9 cellular contexts compared by ENCODE assay signal in genomic region chr11:75873417-75874148, GRCh38. TPM values are rescaled to one million over a fixed set of nuclear protein-coding genes. Genes with fewer than 3 reads are reported as not detected.
DNase-seq lines count a peak whose midpoint lies in the region; ATAC-seq and TF ChIP-seq lines count a peak whose summit lies in the region.
"Had no signal": no experiment of that assay in that cellular context is flagged by ENCODE, and none has a peak within 500 bp of the region (broad histone marks: within the 10 kb centered on the region; RNA-seq: fewer than 3 reads in every experiment).

No MANE protein-coding gene starts in this region.

- TF ChIP-seq CTCF in OCI-LY3 (IDR thresholded peaks at IDR 0.05; ENCODE audit: low read depth, low read length), result no peak
- no peak for TF ChIP-seq CTCF in HFFc6 (IDR thresholded peaks at IDR 0.05)
- TF ChIP-seq CTCF in mammary epithelial cell (conservative IDR thresholded peaks at IDR 0.05 in 1 of 2, IDR thresholded peaks at IDR 0.05 in 1 of 2; ENCODE audit: extremely low read depth in 1 of 2, insufficient read depth in 1 of 2, low read depth in 1 of 2, low read length in 2 of 2), result no peak

- H3K27me3 ChIP-seq in OCI-LY3 (ENCODE audit: low read depth, low read length) (no peaks in the 10 kb centered on the region), mammary epithelial cell (ENCODE audit: insufficient read depth, low read length) (no peaks in the 10 kb centered on the region)

- H3K27ac ChIP-seq in OCI-LY3 (ENCODE audit: low read length) (peak overlapping the region; percentile 89), mammary epithelial cell (ENCODE audit: insufficient read depth, low read depth, low read length) (no peak overlapping the region)
- H3K27ac ChIP-seq: 22Rv1 had no signal

- peaks cover 53% of the 10 kb centered on the region for H3K79me2 ChIP-seq in OCI-LY3 (ENCODE audit: low read length)
- H3K79me2 ChIP-seq in mammary epithelial cell (ENCODE audit: insufficient read depth, low read length), result no peaks in the 10 kb centered on the region

- peaks cover 47% of the 10 kb centered on the region for H4K20me1 ChIP-seq in OCI-LY3 (ENCODE audit: insufficient read depth, low read length)
- H4K20me1 ChIP-seq in mammary epithelial cell (ENCODE audit: insufficient read depth, low read length), result no peaks in the 10 kb centered on the region

- H2AFZ ChIP-seq in OCI-LY3 (ENCODE audit: low read depth, low read length), result no peak overlapping the region
- no peak overlapping the region for H2AFZ ChIP-seq in mammary epithelial cell (ENCODE audit: low read depth, low read length)

- no peaks in the 10 kb centered on the region for H3K36me3 Mint-ChIP-seq in HFFc6 (ENCODE audit: low read depth)

- H3K4me2 ChIP-seq in OCI-LY3 (ENCODE audit: low read length) (peak overlapping the region; percentile 97), mammary epithelial cell (ENCODE audit: insufficient read depth, low read depth, low read length) (no peak overlapping the region)

- H3K4me1 Mint-ChIP-seq in HFFc6 (ENCODE audit: low read depth), result no peaks in the 10 kb centered on the region

- H3K4me1 ChIP-seq in OCI-LY3 (ENCODE audit: low read length), result peaks cover 38% of the 10 kb centered on the region
- no peaks in the 10 kb centered on the region for H3K4me1 ChIP-seq in mammary epithelial cell (ENCODE audit: insufficient read depth, low read length)

- no peaks in the 10 kb centered on the region for H3K9me3 Mint-ChIP-seq in HFFc6

- H3K9ac ChIP-seq in OCI-LY3 (ENCODE audit: low read length), result peak overlapping the region; percentile 59
- no peak overlapping the region for H3K9ac ChIP-seq in mammary epithelial cell (ENCODE audit: insufficient read depth, low read length)

- H3K27ac Mint-ChIP-seq in HFFc6, result no peak overlapping the region

- H3K36me3 ChIP-seq in OCI-LY3 (replicated peaks; ENCODE audit: low read depth, low read length), result peaks cover 23% of the 10 kb centered on the region
- no peaks in the 10 kb centered on the region for H3K36me3 ChIP-seq in mammary epithelial cell (ENCODE audit: insufficient read depth, low read length)

- H3K4me3 ChIP-seq in OCI-LY3 (ENCODE audit: low read length) (peak overlapping the region; percentile 70), mammary epithelial cell (replicated peaks in 1 of 3; ENCODE audit: insufficient read depth in 1 of 3, low read depth in 2 of 3, low read length in 3 of 3) (no peak overlapping the region)

- CTCF ChIA-PET in mammary epithelial cell (lab: Charles Lee; ENCODE audit: low non-redundant PET), result no interaction called here

- H3K4me3 Mint-ChIP-seq in HFFc6, result no peak overlapping the region

- intact Hi-C loops in mammary epithelial cell (cut with micrococcal nuclease), result no loop called here

- in situ Hi-C loops in mammary epithelial cell (cut with MboI; ENCODE audit: low sequenced_read_pairs in 2 of 2), result loop anchor here in 1 of 2 donors (25.0 kb wide), 1 partner anchor 161 kb away; the partner anchor contains the start of gene MOGAT2

- H3K9me3 ChIP-seq in OCI-LY3 (ENCODE audit: insufficient read depth, low read length) (no peaks in the 10 kb centered on the region), mammary epithelial cell (replicated peaks; ENCODE audit: insufficient read depth, low read length) (no peaks in the 10 kb centered on the region)

- WGBS in mammary epithelial cell (ENCODE audit: low coverage, missing lambda C conversion rate), result 63% methylated on average over 8 of the region's 8 CpGs

- dilution Hi-C loops in mammary epithelial cell (cut with HindIII; ENCODE audit: low sequenced_read_pairs), result no loop called here

- DNase-seq in NCI-H146 (lab: John Stamatoyannopoulos, UW), result peak; percentile 7
- no peak for DNase-seq in NCI-H146 treated with DMSO at 0.1 percent for 48 hours (lab: John Stamatoyannopoulos, UW; ENCODE audit: unreplicated experiment)
- peak; percentile 33 for DNase-seq in renal cortical epithelial cell (ENCODE audit: low read depth)
- DNase-seq in HFFc6, result no peak
- no peak for DNase-seq in mammary epithelial cell
- DNase-seq in effector CD8-positive, alpha-beta T cell (lab: John Stamatoyannopoulos, UW), result no peak

- H3K27me3 Mint-ChIP-seq in HFFc6 (ENCODE audit: insufficient read depth), result peaks cover 1% of the 10 kb centered on the region; the same call in 1 of the 2 replicates

- ATAC-seq in HG02798 (IDR thresholded peaks at IDR 0.05; ENCODE audit: poor library complexity, unreplicated experiment), result peak; percentile 75

- no TSS peak for BruUV-seq in mammary epithelial cell (replicated peaks; lab: Mats Ljungman, UMichigan)

RNA-seq across cellular contexts. Expression of gene UVRAG, which starts 58.6 kb away (rescaled TPM):
- total RNA-seq in renal cortical epithelial cell (12.9 and 17.7 TPM in 2 replicates), mammary epithelial cell (10 to 100 TPM; 17.5 to 20.4 TPM)
- 10 to 100 TPM in 4 of 6 experiments, 1 to 10 TPM in 2; 9.4 to 12.9 (median 10.7) TPM for total RNA-seq in HFFc6 (2021; fragmentation: NEBNext Ultra II Directional; extraction: Animal tissue kit (Norgen Biotek cat#: 25700))
- 6.9 TPM for polyA plus RNA-seq in mammary epithelial cell
- 18.1 TPM for polyA minus RNA-seq in mammary epithelial cell

Comparison
In these comparisons a context has a peak if more than half of its experiments do, and no peak if none do; other contexts are left out.
1. DNase-seq: peak in NCI-H146 (single experiment) and renal cortical epithelial cell (single experiment); none in NCI-H146 treated with DMSO at 0.1 percent for 48 hours (single experiment), HFFc6 (single experiment), mammary epithelial cell (single experiment) and effector CD8-positive, alpha-beta T cell (single experiment).